Comparison of ENCODE assay signal across 21 cellular contexts in genomic region chr19:1225451-1226226, GRCh38. TPM values are rescaled to one million over a fixed set of nuclear protein-coding genes. Genes with fewer than 3 reads are reported as not detected.
DNase-seq lines count a peak whose midpoint lies in the region; ATAC-seq, FAIRE-seq and TF ChIP-seq lines count a peak whose summit lies in the region.
"Had no signal": no experiment of that assay in that cellular context is flagged by ENCODE, and none has a peak within 500 bp of the region (broad histone marks: within the 10 kb centered on the region; RNA-seq: fewer than 3 reads in every experiment).

No MANE protein-coding gene starts in this region.

- H3K27ac ChIP-seq in HepG2 (ENCODE audit: extremely low read length, insufficient read depth, low read length) (no peak overlapping the region), right lobe of liver (no peak overlapping the region), RWPE2 (ENCODE audit: poor library complexity, severe bottlenecking) (no peak overlapping the region)
- H3K27ac ChIP-seq: Peyer's patch had no signal

- H3K36me3 ChIP-seq in HepG2 (replicated peaks in 1 of 2; ENCODE audit: control insufficient read depth in 1 of 2, insufficient read depth in 2 of 2, low read length in 2 of 2) (peaks cover 14 to 22% of the 10 kb centered on the region in 2 experiments; a peak in 4 of 5 replicates), right lobe of liver (peaks cover 0 to 35% (median 12%) of the 10 kb centered on the region in 4 donors), RWPE2 (ENCODE audit: low read depth) (peaks cover 27% of the 10 kb centered on the region)

- ATAC-seq in HepG2 (no peak), right lobe of liver (no peak), RWPE2 (ENCODE audit: low read depth) (peak; percentile 19; the same call in 2 of the 3 replicates), HG02571 (IDR thresholded peaks at IDR 0.05; ENCODE audit: unreplicated experiment) (no peak)
- ATAC-seq: CD8-positive, alpha-beta T cell had no signal

- TF ChIP-seq EP300 in HepG2 (IDR thresholded peaks at IDR 0.05; ENCODE audit: low read depth in 2 of 2, low read length in 2 of 2) (no peak), HepG2 (CRISPR knock-in tag; IDR thresholded peaks at IDR 0.05; ENCODE audit: borderline replicate concordance) (no peak)

- no peaks in the 10 kb centered on the region for H3K9me3 ChIP-seq in HepG2 (ENCODE audit: low read length)
- H3K9me3 ChIP-seq in right lobe of liver, result no peaks in the 10 kb centered on the region
- no peaks in the 10 kb centered on the region for H3K9me3 ChIP-seq in RWPE2 (ENCODE audit: severe bottlenecking)
- H3K9me3 ChIP-seq: Peyer's patch had no signal

- H4K20me1 ChIP-seq in HepG2 (ENCODE audit: insufficient read depth, low read length), result no peaks in the 10 kb centered on the region

- 96% methylated on average over 11 of the region's 29 CpGs for WGBS in HepG2 (ENCODE audit: low lambda C conversion rate)
- WGBS in right lobe of liver (ENCODE audit: insufficient coverage, low coverage, low lambda C conversion rate, missing lambda C conversion rate), result 73% methylated on average over 2 of the region's 29 CpGs

- H3K79me2 ChIP-seq in HepG2 (ENCODE audit: insufficient read depth, low read length), result no peaks in the 10 kb centered on the region

- no peak overlapping the region for H3K4me2 ChIP-seq in HepG2 (ENCODE audit: low read depth, low read length)

- BruUV-seq in HepG2 (replicated peaks; lab: Mats Ljungman, UMichigan), result no TSS peak

- no peak overlapping the region for H3K9ac ChIP-seq in HepG2 (ENCODE audit: insufficient read depth, low read depth, low read length)

- DNase-seq in HepG2 (ENCODE audit: low spot score), result no peak
- DNase-seq in right lobe of liver, result no peak
- no peak for DNase-seq in RWPE2 (ENCODE audit: low spot score)
- DNase-seq in iris pigment epithelial cell (ENCODE audit: low read depth), result peak; percentile 33
- no peak for DNase-seq in iPS-NIHi11 (ENCODE audit: low spot score)
- no peak for DNase-seq in DMS79 treated with DMSO at 0.1 percent for 48 hours (lab: John Stamatoyannopoulos, UW)
- no peak for DNase-seq in glomerular visceral epithelial cell (ENCODE audit: extremely low spot score)
- DNase-seq: DND-41, Karpas-422, NCI-H1092, NCI-H1417 treated with DMSO at 0.1 percent for 48 hours, NCI-H1694 treated with DMSO at 0.1 percent for 48 hours, NCI-H2081, NCI-H2227 treated with DMSO at 0.1 percent for 48 hours, NCI-H526 treated with DMSO at 0.1 percent for 48 hours, OCI-M1, Peyer's patch had no signal

- H3K4me3 ChIP-seq in HepG2 (replicated peaks in 1 of 3; ENCODE audit: insufficient read depth in 1 of 3, low read depth in 2 of 3, low read length in 3 of 3), result no peak overlapping the region
- no peak overlapping the region for H3K4me3 ChIP-seq in right lobe of liver
- no peak overlapping the region for H3K4me3 ChIP-seq in RWPE2 (ENCODE audit: severe bottlenecking)
- H3K4me3 ChIP-seq: Peyer's patch had no signal

- no peak for FAIRE-seq in HepG2 (lab: Jason Lieb, UNC)
- FAIRE-seq: A204.1, GM12892 had no signal

- no peak for TF ChIP-seq CTCF in HepG2 (CRISPR knock-in tag; IDR thresholded peaks at IDR 0.05)
- TF ChIP-seq CTCF in right lobe of liver (IDR thresholded peaks at IDR 0.05), result no peak
- no peak for TF ChIP-seq CTCF in RWPE2 (IDR thresholded peaks at IDR 0.05; ENCODE audit: poor library complexity, severe bottlenecking)

- TF ChIP-seq POLR2A in HepG2 (IDR thresholded peaks at IDR 0.05; ENCODE audit: insufficient read depth in 1 of 2, low read depth in 2 of 2, low read length in 2 of 2) (no peak), right lobe of liver (IDR thresholded peaks at IDR 0.05) (no peak)

- TF ChIP-seq RAD21 in HepG2 (CRISPR knock-in tag; IDR thresholded peaks at IDR 0.05), result no peak

- in situ Hi-C loops in HepG2 (cut with HindIII; ENCODE audit: extremely low pct_ligation_motif_present, low pct_unique_long_range_greater_than_20kb), result no loop called here

- POLR2A ChIA-PET in HepG2 (lab: Yijun Ruan, JAX), result interaction anchor here (0.7 kb wide), 1 partner anchor 43 kb away, joined by 3 read pairs; the partner anchor contains the start of gene CIRBP

- H3K27me3 ChIP-seq in HepG2 (ENCODE audit: control insufficient read depth in 1 of 2, insufficient read depth in 2 of 2, low read length in 2 of 2), result no peaks in the 10 kb centered on the region
- H3K27me3 ChIP-seq in right lobe of liver, result no peaks in the 10 kb centered on the region
- no peaks in the 10 kb centered on the region for H3K27me3 ChIP-seq in RWPE2 (ENCODE audit: insufficient read depth, poor library complexity, severe bottlenecking)
- H3K27me3 ChIP-seq: Peyer's patch had no signal

- H2AFZ ChIP-seq in HepG2 (ENCODE audit: low read length), result no peak overlapping the region

- CTCF ChIA-PET in HepG2 (lab: Yijun Ruan, JAX; ENCODE audit: low intra/inter-chr PET ratio, low total read pairs), result no interaction called here

- H3K4me1 ChIP-seq in HepG2 (ENCODE audit: insufficient read depth, low read length) (peaks cover 13% of the 10 kb centered on the region; the same call in 1 of the 2 replicates), right lobe of liver (no peaks in the 10 kb centered on the region), RWPE2 (ENCODE audit: insufficient read depth, poor library complexity, severe bottlenecking) (no peaks in the 10 kb centered on the region)
- H3K4me1 ChIP-seq: Peyer's patch had no signal

- intact Hi-C loops in HepG2 (cut with micrococcal nuclease; ENCODE audit: unreplicated experiment) (no loop called here), right lobe of liver (cut with DNase I) (no loop called here)

RNA-seq across cellular contexts. Expression of gene CBARP, which starts 12.2 kb away (rescaled TPM):
- 0.27 and 1.2 TPM in 2 replicates for total RNA-seq in HepG2 (2016; rRNA removed; fragmentation: Illumina TruSeq; extraction: Trizol)
- 1.1 and 1.3 TPM in 2 replicates for total RNA-seq in HepG2 (2016; cell fraction: cytosol; rRNA removed; fragmentation: Illumina TruSeq; extraction: Trizol; ENCODE audit: low read depth)
- total RNA-seq in HepG2 (2016; cell fraction: insoluble cytoplasmic fraction; rRNA removed; fragmentation: Illumina TruSeq; extraction: Trizol), result 0.82 and 1.8 TPM in 2 replicates
- 1.1 and 1.8 TPM in 2 replicates for total RNA-seq in HepG2 (2016; cell fraction: membrane; rRNA removed; fragmentation: Illumina TruSeq; extraction: Trizol)
- 0.88 and 1.8 TPM in 2 replicates for total RNA-seq in HepG2 (2016; cell fraction: nucleus; rRNA removed; fragmentation: Illumina TruSeq; extraction: Trizol)
- 1.4 and 2.8 TPM in 2 replicates for polyA plus RNA-seq in HepG2 (2011; rRNA removed)
- 1.0 and 2.2 TPM in 2 replicates for polyA plus RNA-seq in HepG2 (2011; cell fraction: cytosol; rRNA removed)
- 12.5 TPM in 2 replicates for polyA plus RNA-seq in HepG2 (2011; cell fraction: nucleus; rRNA removed)
- polyA plus RNA-seq in HepG2 (2012), result 1.1 and 1.9 TPM in 2 replicates
- 0.58 and 0.73 TPM in 2 replicates for polyA plus RNA-seq in HepG2 (2016; cell fraction: cytosol; fragmentation: Illumina TruSeq; extraction: Trizol; ENCODE audit: low read depth)
- 0.82 and 1.5 TPM in 2 replicates for polyA plus RNA-seq in HepG2 (2016; cell fraction: insoluble cytoplasmic fraction; fragmentation: Illumina TruSeq; extraction: Trizol; ENCODE audit: low read depth)
- polyA plus RNA-seq in HepG2 (2016; cell fraction: membrane; fragmentation: Illumina TruSeq; extraction: Trizol; ENCODE audit: low read depth), result 2.0 and 2.4 TPM in 2 replicates
- polyA plus RNA-seq in HepG2 (2016; cell fraction: nucleus; fragmentation: Illumina TruSeq; extraction: Trizol; ENCODE audit: insufficient read depth, low read depth), result 6.5 and 7.2 TPM in 2 replicates
- polyA minus RNA-seq in HepG2 (2011; rRNA and poly(A)+ RNA removed; ENCODE audit: low replicate concordance), result 0.21 and 2.3 TPM in 2 replicates
- 1.3 and 1.7 TPM in 2 replicates for polyA minus RNA-seq in HepG2 (2011; cell fraction: cytosol; rRNA and poly(A)+ RNA removed)
- 0.90 and 2.0 TPM in 2 replicates for polyA minus RNA-seq in HepG2 (2011; cell fraction: nucleus; rRNA and poly(A)+ RNA removed)
- under 1 TPM; 0.15 to 0.62 (median 0.31) TPM for total RNA-seq in right lobe of liver

RNA-seq across cellular contexts. Expression of gene ATP5F1D, which starts 15.9 kb away (rescaled TPM):
- total RNA-seq in HepG2 (2016; rRNA removed; fragmentation: Illumina TruSeq; extraction: Trizol), result 78.7 and 88.0 TPM in 2 replicates
- 72.7 and 79.4 TPM in 2 replicates for total RNA-seq in HepG2 (2016; cell fraction: cytosol; rRNA removed; fragmentation: Illumina TruSeq; extraction: Trizol; ENCODE audit: low read depth)
- total RNA-seq in HepG2 (2016; cell fraction: insoluble cytoplasmic fraction; rRNA removed; fragmentation: Illumina TruSeq; extraction: Trizol), result 80.1 and 93.1 TPM in 2 replicates
- total RNA-seq in HepG2 (2016; cell fraction: membrane; rRNA removed; fragmentation: Illumina TruSeq; extraction: Trizol), result 72.8 and 84.2 TPM in 2 replicates
- total RNA-seq in HepG2 (2016; cell fraction: nucleus; rRNA removed; fragmentation: Illumina TruSeq; extraction: Trizol), result 40.6 and 53.8 TPM in 2 replicates
- 39.4 and 49.3 TPM in 2 replicates for polyA plus RNA-seq in HepG2 (2011; rRNA removed)
- 61.0 and 112 TPM in 2 replicates for polyA plus RNA-seq in HepG2 (2011; cell fraction: cytosol; rRNA removed)
- 105 and 111 TPM in 2 replicates for polyA plus RNA-seq in HepG2 (2011; cell fraction: nucleus; rRNA removed)
- polyA plus RNA-seq in HepG2 (2012), result 67.0 and 70.9 TPM in 2 replicates
- polyA plus RNA-seq in HepG2 (2016; cell fraction: cytosol; fragmentation: Illumina TruSeq; extraction: Trizol; ENCODE audit: low read depth), result 126 and 135 TPM in 2 replicates
- polyA plus RNA-seq in HepG2 (2016; cell fraction: insoluble cytoplasmic fraction; fragmentation: Illumina TruSeq; extraction: Trizol; ENCODE audit: low read depth), result 131 and 155 TPM in 2 replicates
- polyA plus RNA-seq in HepG2 (2016; cell fraction: membrane; fragmentation: Illumina TruSeq; extraction: Trizol; ENCODE audit: low read depth), result 112 and 121 TPM in 2 replicates
- polyA plus RNA-seq in HepG2 (2016; cell fraction: nucleus; fragmentation: Illumina TruSeq; extraction: Trizol; ENCODE audit: insufficient read depth, low read depth), result 129 and 134 TPM in 2 replicates
- polyA minus RNA-seq in HepG2 (2011; rRNA and poly(A)+ RNA removed; ENCODE audit: low replicate concordance), result 60.5 and 86.6 TPM in 2 replicates
- 53.6 and 68.0 TPM in 2 replicates for polyA minus RNA-seq in HepG2 (2011; cell fraction: cytosol; rRNA and poly(A)+ RNA removed)
- polyA minus RNA-seq in HepG2 (2011; cell fraction: nucleus; rRNA and poly(A)+ RNA removed), result 14.7 and 18.9 TPM in 2 replicates
- 100 to 1,000 TPM in 5 of 6 experiments, 10 to 100 TPM in 1; 98.1 to 240 (median 137) TPM for total RNA-seq in right lobe of liver

RNA-seq across cellular contexts. Expression of gene STK11, which starts 20.1 kb away (rescaled TPM):
- total RNA-seq in HepG2 (2016; rRNA removed; fragmentation: Illumina TruSeq; extraction: Trizol) (28.4 and 43.6 TPM in 2 replicates), right lobe of liver (10 to 100 TPM; 23.8 to 34.0 (median 29.5) TPM)
- total RNA-seq in HepG2 (2016; cell fraction: cytosol; rRNA removed; fragmentation: Illumina TruSeq; extraction: Trizol; ENCODE audit: low read depth), result 18.3 and 20.2 TPM in 2 replicates
- 23.3 and 42.4 TPM in 2 replicates for total RNA-seq in HepG2 (2016; cell fraction: insoluble cytoplasmic fraction; rRNA removed; fragmentation: Illumina TruSeq; extraction: Trizol)
- 47.5 and 49.4 TPM in 2 replicates for total RNA-seq in HepG2 (2016; cell fraction: membrane; rRNA removed; fragmentation: Illumina TruSeq; extraction: Trizol)
- 33.1 and 35.0 TPM in 2 replicates for total RNA-seq in HepG2 (2016; cell fraction: nucleus; rRNA removed; fragmentation: Illumina TruSeq; extraction: Trizol)
- polyA plus RNA-seq in HepG2 (2011; rRNA removed), result 27.5 and 40.8 TPM in 2 replicates
- polyA plus RNA-seq in HepG2 (2011; cell fraction: cytosol; rRNA removed), result 31.3 and 45.7 TPM in 2 replicates
- polyA plus RNA-seq in HepG2 (2011; cell fraction: nucleus; rRNA removed), result 143 and 178 TPM in 2 replicates
- 38.3 and 41.3 TPM in 2 replicates for polyA plus RNA-seq in HepG2 (2012)
- 12.4 and 14.0 TPM in 2 replicates for polyA plus RNA-seq in HepG2 (2016; cell fraction: cytosol; fragmentation: Illumina TruSeq; extraction: Trizol; ENCODE audit: low read depth)
- 24.8 and 28.5 TPM in 2 replicates for polyA plus RNA-seq in HepG2 (2016; cell fraction: insoluble cytoplasmic fraction; fragmentation: Illumina TruSeq; extraction: Trizol; ENCODE audit: low read depth)
- 31.5 and 34.3 TPM in 2 replicates for polyA plus RNA-seq in HepG2 (2016; cell fraction: membrane; fragmentation: Illumina TruSeq; extraction: Trizol; ENCODE audit: low read depth)
- polyA plus RNA-seq in HepG2 (2016; cell fraction: nucleus; fragmentation: Illumina TruSeq; extraction: Trizol; ENCODE audit: insufficient read depth, low read depth), result 76.9 and 78.9 TPM in 2 replicates
- 2.2 and 54.9 TPM in 2 replicates for polyA minus RNA-seq in HepG2 (2011; rRNA and poly(A)+ RNA removed; ENCODE audit: low replicate concordance)
- 24.1 and 27.3 TPM in 2 replicates for polyA minus RNA-seq in HepG2 (2011; cell fraction: cytosol; rRNA and poly(A)+ RNA removed)
- polyA minus RNA-seq in HepG2 (2011; cell fraction: nucleus; rRNA and poly(A)+ RNA removed), result 21.8 and 30.2 TPM in 2 replicates

RNA-seq across cellular contexts. Expression of gene MIDN, which starts 22.7 kb away (rescaled TPM):
- total RNA-seq in HepG2 (2016; rRNA removed; fragmentation: Illumina TruSeq; extraction: Trizol) (8.4 and 10.7 TPM in 2 replicates), right lobe of liver (10 to 100 TPM; 22.3 to 55.1 (median 29.3) TPM)
- 6.5 and 7.9 TPM in 2 replicates for total RNA-seq in HepG2 (2016; cell fraction: cytosol; rRNA removed; fragmentation: Illumina TruSeq; extraction: Trizol; ENCODE audit: low read depth)
- 8.9 and 11.0 TPM in 2 replicates for total RNA-seq in HepG2 (2016; cell fraction: insoluble cytoplasmic fraction; rRNA removed; fragmentation: Illumina TruSeq; extraction: Trizol)
- 14.1 and 14.8 TPM in 2 replicates for total RNA-seq in HepG2 (2016; cell fraction: membrane; rRNA removed; fragmentation: Illumina TruSeq; extraction: Trizol)
- total RNA-seq in HepG2 (2016; cell fraction: nucleus; rRNA removed; fragmentation: Illumina TruSeq; extraction: Trizol), result 17.3 and 19.0 TPM in 2 replicates
- 18.0 and 19.6 TPM in 2 replicates for polyA plus RNA-seq in HepG2 (2011; rRNA removed)
- 14.8 and 17.8 TPM in 2 replicates for polyA plus RNA-seq in HepG2 (2011; cell fraction: cytosol; rRNA removed)
- 116 and 135 TPM in 2 replicates for polyA plus RNA-seq in HepG2 (2011; cell fraction: nucleus; rRNA removed)
- polyA plus RNA-seq in HepG2 (2012), result 27.5 and 28.1 TPM in 2 replicates
- 2.7 and 3.3 TPM in 2 replicates for polyA plus RNA-seq in HepG2 (2016; cell fraction: cytosol; fragmentation: Illumina TruSeq; extraction: Trizol; ENCODE audit: low read depth)
- 30.9 and 43.0 TPM in 2 replicates for polyA plus RNA-seq in HepG2 (2016; cell fraction: insoluble cytoplasmic fraction; fragmentation: Illumina TruSeq; extraction: Trizol; ENCODE audit: low read depth)
- 10.2 and 10.3 TPM in 2 replicates for polyA plus RNA-seq in HepG2 (2016; cell fraction: membrane; fragmentation: Illumina TruSeq; extraction: Trizol; ENCODE audit: low read depth)
- 76.5 and 77.9 TPM in 2 replicates for polyA plus RNA-seq in HepG2 (2016; cell fraction: nucleus; fragmentation: Illumina TruSeq; extraction: Trizol; ENCODE audit: insufficient read depth, low read depth)
- 14.0 and 39.5 TPM in 2 replicates for polyA minus RNA-seq in HepG2 (2011; rRNA and poly(A)+ RNA removed; ENCODE audit: low replicate concordance)
- polyA minus RNA-seq in HepG2 (2011; cell fraction: cytosol; rRNA and poly(A)+ RNA removed), result 42.7 and 47.0 TPM in 2 replicates
- 36.8 and 48.0 TPM in 2 replicates for polyA minus RNA-seq in HepG2 (2011; cell fraction: nucleus; rRNA and poly(A)+ RNA removed)

RNA-seq across cellular contexts. Expression of gene CIRBP, which starts 43.5 kb away (rescaled TPM):
- total RNA-seq in HepG2 (2016; rRNA removed; fragmentation: Illumina TruSeq; extraction: Trizol) (133 and 135 TPM in 2 replicates), right lobe of liver (100 to 1,000 TPM in 2 of 6 experiments, 10 to 100 TPM in 4; 69.2 to 111 (median 89.5) TPM)
- total RNA-seq in HepG2 (2016; cell fraction: cytosol; rRNA removed; fragmentation: Illumina TruSeq; extraction: Trizol; ENCODE audit: low read depth), result 96.6 and 116 TPM in 2 replicates
- 122 and 153 TPM in 2 replicates for total RNA-seq in HepG2 (2016; cell fraction: insoluble cytoplasmic fraction; rRNA removed; fragmentation: Illumina TruSeq; extraction: Trizol)
- total RNA-seq in HepG2 (2016; cell fraction: membrane; rRNA removed; fragmentation: Illumina TruSeq; extraction: Trizol), result 83.7 and 88.2 TPM in 2 replicates
- 100 and 108 TPM in 2 replicates for total RNA-seq in HepG2 (2016; cell fraction: nucleus; rRNA removed; fragmentation: Illumina TruSeq; extraction: Trizol)
- 140 and 177 TPM in 2 replicates for polyA plus RNA-seq in HepG2 (2011; rRNA removed)
- polyA plus RNA-seq in HepG2 (2011; cell fraction: cytosol; rRNA removed), result 120 and 152 TPM in 2 replicates
- 887 and 1,037 TPM in 2 replicates for polyA plus RNA-seq in HepG2 (2011; cell fraction: nucleus; rRNA removed)
- polyA plus RNA-seq in HepG2 (2012), result 154 and 221 TPM in 2 replicates
- 39.2 and 45.5 TPM in 2 replicates for polyA plus RNA-seq in HepG2 (2016; cell fraction: cytosol; fragmentation: Illumina TruSeq; extraction: Trizol; ENCODE audit: low read depth)
- 156 and 182 TPM in 2 replicates for polyA plus RNA-seq in HepG2 (2016; cell fraction: insoluble cytoplasmic fraction; fragmentation: Illumina TruSeq; extraction: Trizol; ENCODE audit: low read depth)
- polyA plus RNA-seq in HepG2 (2016; cell fraction: membrane; fragmentation: Illumina TruSeq; extraction: Trizol; ENCODE audit: low read depth), result 63.6 and 72.0 TPM in 2 replicates
- 293 and 318 TPM in 2 replicates for polyA plus RNA-seq in HepG2 (2016; cell fraction: nucleus; fragmentation: Illumina TruSeq; extraction: Trizol; ENCODE audit: insufficient read depth, low read depth)
- 38.8 and 49.7 TPM in 2 replicates for polyA minus RNA-seq in HepG2 (2011; rRNA and poly(A)+ RNA removed; ENCODE audit: low replicate concordance)
- 32.8 and 38.9 TPM in 2 replicates for polyA minus RNA-seq in HepG2 (2011; cell fraction: cytosol; rRNA and poly(A)+ RNA removed)
- 106 and 131 TPM in 2 replicates for polyA minus RNA-seq in HepG2 (2011; cell fraction: nucleus; rRNA and poly(A)+ RNA removed)
